Comparison of ENCODE assay signal across 1 cellular context in genomic region chr22:27633296-27633871, GRCh38.
A peak's percentile ranks its signal among the peaks of the same experiment; 100 is the strongest.
TF ChIP-seq lines count a peak whose summit lies in the region.

No MANE protein-coding gene starts in this region.

TF ChIP-seq in HepG2, 621 proteins besides CTCF, POLR2A, EP300 and RAD21:
- TF ChIP-seq, protein P1, sequence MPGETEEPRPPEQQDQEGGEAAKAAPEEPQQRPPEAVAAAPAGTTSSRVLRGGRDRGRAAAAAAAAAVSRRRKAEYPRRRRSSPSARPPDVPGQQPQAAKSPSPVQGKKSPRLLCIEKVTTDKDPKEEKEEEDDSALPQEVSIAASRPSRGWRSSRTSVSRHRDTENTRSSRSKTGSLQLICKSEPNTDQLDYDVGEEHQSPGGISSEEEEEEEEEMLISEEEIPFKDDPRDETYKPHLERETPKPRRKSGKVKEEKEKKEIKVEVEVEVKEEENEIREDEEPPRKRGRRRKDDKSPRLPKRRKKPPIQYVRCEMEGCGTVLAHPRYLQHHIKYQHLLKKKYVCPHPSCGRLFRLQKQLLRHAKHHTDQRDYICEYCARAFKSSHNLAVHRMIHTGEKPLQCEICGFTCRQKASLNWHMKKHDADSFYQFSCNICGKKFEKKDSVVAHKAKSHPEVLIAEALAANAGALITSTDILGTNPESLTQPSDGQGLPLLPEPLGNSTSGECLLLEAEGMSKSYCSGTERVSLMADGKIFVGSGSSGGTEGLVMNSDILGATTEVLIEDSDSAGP (CRISPR knock-in tag; IDR thresholded peaks at IDR 0.05; ENCODE audit: borderline replicate concordance): peak; percentile 30; the same call in 1 of the 2 replicates
- TF ChIP-seq ZNF17 (CRISPR knock-in tag; IDR thresholded peaks at IDR 0.05) (no peak), USF2 (IDR thresholded peaks at IDR 0.05; ENCODE audit: low read depth, low read length) (no peak), USF2 (CRISPR knock-in tag; IDR thresholded peaks at IDR 0.05; ENCODE audit: borderline replicate concordance) (no peak), MTF1 (CRISPR knock-in tag; IDR thresholded peaks at IDR 0.05) (no peak), TRIM22 (IDR thresholded peaks at IDR 0.05) (no peak), REPIN1 (CRISPR knock-in tag; IDR thresholded peaks at IDR 0.05; ENCODE audit: borderline replicate concordance, low read depth) (no peak), ZNF275 (CRISPR knock-in tag; IDR thresholded peaks at IDR 0.05; ENCODE audit: borderline replicate concordance) (no peak), CHD4 (IDR thresholded peaks at IDR 0.05; ENCODE audit: borderline replicate concordance, low read length) (0 out of 2 replicates have a peak, but pooled peaks have one; percentile 6), SALL2 (CRISPR knock-in tag; IDR thresholded peaks at IDR 0.05) (no peak), ZNF572 (CRISPR knock-in tag; IDR thresholded peaks at IDR 0.05) (0 out of 2 replicates have a peak, but pooled peaks have one; percentile 19), PAXIP1 (CRISPR knock-in tag; conservative IDR thresholded peaks at IDR 0.05) (peak; percentile 36; the same call in 1 of the 2 replicates), ZNF232 (CRISPR knock-in tag; IDR thresholded peaks at IDR 0.05; ENCODE audit: borderline replicate concordance) (no peak), ZNF605 (CRISPR knock-in tag; IDR thresholded peaks at IDR 0.05) (0 out of 2 replicates have a peak, but pooled peaks have one; percentile 1), ZNF687 (CRISPR knock-in tag; IDR thresholded peaks at IDR 0.05) (0 out of 2 replicates have a peak, but pooled peaks have one; percentile 3), TBL1XR1 (IDR thresholded peaks at IDR 0.05; ENCODE audit: borderline replicate concordance, low read length, partially characterized antibody) (no peak), MAX (IDR thresholded peaks at IDR 0.05) (no peak), ZNF546 (CRISPR knock-in tag; conservative IDR thresholded peaks at IDR 0.05) (0 out of 2 replicates have a peak, but pooled peaks have one; percentile 7), MAFG (CRISPR knock-in tag; IDR thresholded peaks at IDR 0.05) (0 out of 2 replicates have a peak, but pooled peaks have one; percentile 23), ZNF83 (CRISPR knock-in tag; IDR thresholded peaks at IDR 0.05; ENCODE audit: borderline replicate concordance) (no peak), PPARG (CRISPR knock-in tag; conservative IDR thresholded peaks at IDR 0.05) (no peak), STAG1 (CRISPR knock-in tag; IDR thresholded peaks at IDR 0.05) (no peak)
- TF ChIP-seq, protein P2, sequence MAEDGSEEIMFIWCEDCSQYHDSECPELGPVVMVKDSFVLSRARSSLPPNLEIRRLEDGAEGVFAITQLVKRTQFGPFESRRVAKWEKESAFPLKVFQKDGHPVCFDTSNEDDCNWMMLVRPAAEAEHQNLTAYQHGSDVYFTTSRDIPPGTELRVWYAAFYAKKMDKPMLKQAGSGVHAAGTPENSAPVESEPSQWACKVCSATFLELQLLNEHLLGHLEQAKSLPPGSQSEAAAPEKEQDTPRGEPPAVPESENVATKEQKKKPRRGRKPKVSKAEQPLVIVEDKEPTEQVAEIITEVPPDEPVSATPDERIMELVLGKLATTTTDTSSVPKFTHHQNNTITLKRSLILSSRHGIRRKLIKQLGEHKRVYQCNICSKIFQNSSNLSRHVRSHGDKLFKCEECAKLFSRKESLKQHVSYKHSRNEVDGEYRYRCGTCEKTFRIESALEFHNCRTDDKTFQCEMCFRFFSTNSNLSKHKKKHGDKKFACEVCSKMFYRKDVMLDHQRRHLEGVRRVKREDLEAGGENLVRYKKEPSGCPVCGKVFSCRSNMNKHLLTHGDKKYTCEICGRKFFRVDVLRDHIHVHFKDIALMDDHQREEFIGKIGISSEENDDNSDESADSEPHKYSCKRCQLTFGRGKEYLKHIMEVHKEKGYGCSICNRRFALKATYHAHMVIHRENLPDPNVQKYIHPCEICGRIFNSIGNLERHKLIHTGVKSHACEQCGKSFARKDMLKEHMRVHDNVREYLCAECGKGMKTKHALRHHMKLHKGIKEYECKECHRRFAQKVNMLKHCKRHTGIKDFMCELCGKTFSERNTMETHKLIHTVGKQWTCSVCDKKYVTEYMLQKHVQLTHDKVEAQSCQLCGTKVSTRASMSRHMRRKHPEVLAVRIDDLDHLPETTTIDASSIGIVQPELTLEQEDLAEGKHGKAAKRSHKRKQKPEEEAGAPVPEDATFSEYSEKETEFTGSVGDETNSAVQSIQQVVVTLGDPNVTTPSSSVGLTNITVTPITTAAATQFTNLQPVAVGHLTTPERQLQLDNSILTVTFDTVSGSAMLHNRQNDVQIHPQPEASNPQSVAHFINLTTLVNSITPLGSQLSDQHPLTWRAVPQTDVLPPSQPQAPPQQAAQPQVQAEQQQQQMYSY (CRISPR knock-in tag; IDR thresholded peaks at IDR 0.05): peak; percentile 92
- TF ChIP-seq, protein P3, sequence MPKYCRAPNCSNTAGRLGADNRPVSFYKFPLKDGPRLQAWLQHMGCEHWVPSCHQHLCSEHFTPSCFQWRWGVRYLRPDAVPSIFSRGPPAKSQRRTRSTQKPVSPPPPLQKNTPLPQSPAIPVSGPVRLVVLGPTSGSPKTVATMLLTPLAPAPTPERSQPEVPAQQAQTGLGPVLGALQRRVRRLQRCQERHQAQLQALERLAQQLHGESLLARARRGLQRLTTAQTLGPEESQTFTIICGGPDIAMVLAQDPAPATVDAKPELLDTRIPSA (CRISPR knock-in tag; IDR thresholded peaks at IDR 0.05; ENCODE audit: borderline replicate concordance): 0 out of 2 replicates have a peak, but pooled peaks have one; percentile 38
- TF ChIP-seq, protein P4, sequence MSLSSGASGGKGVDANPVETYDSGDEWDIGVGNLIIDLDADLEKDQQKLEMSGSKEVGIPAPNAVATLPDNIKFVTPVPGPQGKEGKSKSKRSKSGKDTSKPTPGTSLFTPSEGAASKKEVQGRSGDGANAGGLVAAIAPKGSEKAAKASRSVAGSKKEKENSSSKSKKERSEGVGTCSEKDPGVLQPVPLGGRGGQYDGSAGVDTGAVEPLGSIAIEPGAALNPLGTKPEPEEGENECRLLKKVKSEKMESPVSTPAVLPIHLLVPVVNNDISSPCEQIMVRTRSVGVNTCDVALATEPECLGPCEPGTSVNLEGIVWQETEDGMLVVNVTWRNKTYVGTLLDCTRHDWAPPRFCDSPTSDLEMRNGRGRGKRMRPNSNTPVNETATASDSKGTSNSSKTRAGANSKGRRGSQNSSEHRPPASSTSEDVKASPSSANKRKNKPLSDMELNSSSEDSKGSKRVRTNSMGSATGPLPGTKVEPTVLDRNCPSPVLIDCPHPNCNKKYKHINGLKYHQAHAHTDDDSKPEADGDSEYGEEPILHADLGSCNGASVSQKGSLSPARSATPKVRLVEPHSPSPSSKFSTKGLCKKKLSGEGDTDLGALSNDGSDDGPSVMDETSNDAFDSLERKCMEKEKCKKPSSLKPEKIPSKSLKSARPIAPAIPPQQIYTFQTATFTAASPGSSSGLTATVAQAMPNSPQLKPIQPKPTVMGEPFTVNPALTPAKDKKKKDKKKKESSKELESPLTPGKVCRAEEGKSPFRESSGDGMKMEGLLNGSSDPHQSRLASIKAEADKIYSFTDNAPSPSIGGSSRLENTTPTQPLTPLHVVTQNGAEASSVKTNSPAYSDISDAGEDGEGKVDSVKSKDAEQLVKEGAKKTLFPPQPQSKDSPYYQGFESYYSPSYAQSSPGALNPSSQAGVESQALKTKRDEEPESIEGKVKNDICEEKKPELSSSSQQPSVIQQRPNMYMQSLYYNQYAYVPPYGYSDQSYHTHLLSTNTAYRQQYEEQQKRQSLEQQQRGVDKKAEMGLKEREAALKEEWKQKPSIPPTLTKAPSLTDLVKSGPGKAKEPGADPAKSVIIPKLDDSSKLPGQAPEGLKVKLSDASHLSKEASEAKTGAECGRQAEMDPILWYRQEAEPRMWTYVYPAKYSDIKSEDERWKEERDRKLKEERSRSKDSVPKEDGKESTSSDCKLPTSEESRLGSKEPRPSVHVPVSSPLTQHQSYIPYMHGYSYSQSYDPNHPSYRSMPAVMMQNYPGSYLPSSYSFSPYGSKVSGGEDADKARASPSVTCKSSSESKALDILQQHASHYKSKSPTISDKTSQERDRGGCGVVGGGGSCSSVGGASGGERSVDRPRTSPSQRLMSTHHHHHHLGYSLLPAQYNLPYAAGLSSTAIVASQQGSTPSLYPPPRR (CRISPR knock-in tag; IDR thresholded peaks at IDR 0.05; ENCODE audit: borderline replicate concordance): no peak
